Comparison of ENCODE assay signal across 8 cellular contexts in genomic region chr5:139710370-139711066, GRCh38.
DNase-seq lines count a peak whose midpoint lies in the region; ATAC-seq and TF ChIP-seq lines count a peak whose summit lies in the region.

No MANE protein-coding gene starts in this region.

- H3K27ac Mint-ChIP-seq in CD4-positive, CD25-positive, alpha-beta regulatory T cell = peak overlapping the region in 2 of 3 donors; percentile 42 to 80
- peak overlapping the region; percentile 77 for H3K27ac Mint-ChIP-seq in HFFc6

- peak overlapping the region; percentile 47 for H3K27ac ChIP-seq in CD4-positive, CD25-positive, alpha-beta regulatory T cell (ENCODE audit: insufficient read depth, low read length, poor library complexity, severe bottlenecking)
- H3K27ac ChIP-seq in SK-N-MC = peak overlapping the region; percentile 57; the same call in 1 of the 2 replicates
- H3K27ac ChIP-seq in right cardiac atrium (ENCODE audit: low read length) = peak overlapping the region; percentile 40

- ATAC-seq in CD4-positive, CD25-positive, alpha-beta regulatory T cell (ENCODE audit: low read depth in 2 of 2) = peak; percentile 30 to 44
- peak; percentile 37 to 43 for ATAC-seq in right cardiac atrium

- H3K36me3 ChIP-seq in CD4-positive, CD25-positive, alpha-beta regulatory T cell (ENCODE audit: control insufficient read depth, insufficient read depth, low read length) = no peaks in the 10 kb centered on the region
- no peaks in the 10 kb centered on the region for H3K36me3 ChIP-seq in SK-N-MC (ENCODE audit: insufficient read depth, low read length)

- intact Hi-C loops in right cardiac atrium (cut with DNase I) = loop anchor here in 1 of 4 donors (5.0 kb wide), 1 partner anchor 37 kb away; no protein-coding TSS in a partner anchor

- H3K27me3 Mint-ChIP-seq in CD4-positive, CD25-positive, alpha-beta regulatory T cell = peaks cover 29% of the 10 kb centered on the region
- H3K27me3 Mint-ChIP-seq in HFFc6 (ENCODE audit: insufficient read depth) = peaks cover 3% of the 10 kb centered on the region

- H3K9ac ChIP-seq in SK-N-MC (ENCODE audit: insufficient read length) = peak overlapping the region; percentile 15

- 7% methylated on average over 57 of the region's 57 CpGs for WGBS in right cardiac atrium

- H3K4me1 ChIP-seq in CD4-positive, CD25-positive, alpha-beta regulatory T cell (ENCODE audit: control insufficient read depth, insufficient read depth, low read length, poor library complexity, severe bottlenecking) = peaks cover 26% of the 10 kb centered on the region
- peaks cover 11% of the 10 kb centered on the region for H3K4me1 ChIP-seq in right cardiac atrium (ENCODE audit: control insufficient read depth, insufficient read depth, low read length)

- peaks cover 0 to 44% (median 7%) of the 10 kb centered on the region in 4 donors for H3K4me1 Mint-ChIP-seq in CD4-positive, CD25-positive, alpha-beta regulatory T cell
- peaks cover 20% of the 10 kb centered on the region for H3K4me1 Mint-ChIP-seq in HFFc6 (ENCODE audit: low read depth)

- peak; percentile 47 to 59 (median 58) for DNase-seq in CD4-positive, CD25-positive, alpha-beta regulatory T cell
- peak; percentile 60 for DNase-seq in HFFc6
- no peak for DNase-seq in SK-N-MC (ENCODE audit: low read depth, low spot score)
- peak; percentile 72 for DNase-seq in amniotic epithelial cell (ENCODE audit: low read depth)
- peak; percentile 66 to 84 (median 81) for DNase-seq in right cardiac atrium
- peak; percentile 93 for DNase-seq in retina
- DNase-seq in occipital lobe (lab: John Stamatoyannopoulos, UW) = no peak
- DNase-seq in MV-4-11 (lab: John Stamatoyannopoulos, UW) = no peak

- peaks cover 0 to 2% (median 0%) of the 10 kb centered on the region in 7 donors for H3K9me3 Mint-ChIP-seq in CD4-positive, CD25-positive, alpha-beta regulatory T cell
- no peaks in the 10 kb centered on the region for H3K9me3 Mint-ChIP-seq in HFFc6

- no peak for TF ChIP-seq CTCF in HFFc6 (IDR thresholded peaks at IDR 0.05)

- peak overlapping the region; percentile 55 to 86 (median 68) for H3K4me3 Mint-ChIP-seq in CD4-positive, CD25-positive, alpha-beta regulatory T cell
- peak overlapping the region; percentile 75 for H3K4me3 Mint-ChIP-seq in HFFc6

- no peak overlapping the region for H3K4me3 ChIP-seq in CD4-positive, CD25-positive, alpha-beta regulatory T cell (ENCODE audit: low read depth, low read length)
- H3K4me3 ChIP-seq in SK-N-MC = peak overlapping the region; percentile 86
- H3K4me3 ChIP-seq in right cardiac atrium (ENCODE audit: low read length) = peak overlapping the region; percentile 46

- no peaks in the 10 kb centered on the region for H3K9me3 ChIP-seq in CD4-positive, CD25-positive, alpha-beta regulatory T cell (ENCODE audit: control insufficient read depth in 2 of 2, low read length in 2 of 2)
- H3K9me3 ChIP-seq in SK-N-MC (ENCODE audit: low read depth, low read length) (no peaks in the 10 kb centered on the region), right cardiac atrium (ENCODE audit: control insufficient read depth, low read length) (no peaks in the 10 kb centered on the region)

- peaks cover 8% of the 10 kb centered on the region for H3K27me3 ChIP-seq in CD4-positive, CD25-positive, alpha-beta regulatory T cell (ENCODE audit: control insufficient read depth, insufficient read depth, low read length)
- no peaks in the 10 kb centered on the region for H3K27me3 ChIP-seq in right cardiac atrium (ENCODE audit: control insufficient read depth, insufficient read depth)

- H3K36me3 Mint-ChIP-seq in CD4-positive, CD25-positive, alpha-beta regulatory T cell = no peaks in the 10 kb centered on the region
- H3K36me3 Mint-ChIP-seq in HFFc6 (ENCODE audit: low read depth) = no peaks in the 10 kb centered on the region

Comparison
In these comparisons a context has a peak if more than half of its experiments do, and no peak if none do; other contexts are left out.
1. DNase-seq: peak in CD4-positive, CD25-positive, alpha-beta regulatory T cell (3 of 3), HFFc6 (single experiment), amniotic epithelial cell (single experiment), right cardiac atrium (3 of 3) and retina (single experiment); none in SK-N-MC (single experiment), occipital lobe (single experiment) and MV-4-11 (single experiment).
2. Peak in every context shown above with its lines, with median percentiles within 50 percentile points of each other: H3K27ac ChIP-seq.